In the genomic region with DNA sequence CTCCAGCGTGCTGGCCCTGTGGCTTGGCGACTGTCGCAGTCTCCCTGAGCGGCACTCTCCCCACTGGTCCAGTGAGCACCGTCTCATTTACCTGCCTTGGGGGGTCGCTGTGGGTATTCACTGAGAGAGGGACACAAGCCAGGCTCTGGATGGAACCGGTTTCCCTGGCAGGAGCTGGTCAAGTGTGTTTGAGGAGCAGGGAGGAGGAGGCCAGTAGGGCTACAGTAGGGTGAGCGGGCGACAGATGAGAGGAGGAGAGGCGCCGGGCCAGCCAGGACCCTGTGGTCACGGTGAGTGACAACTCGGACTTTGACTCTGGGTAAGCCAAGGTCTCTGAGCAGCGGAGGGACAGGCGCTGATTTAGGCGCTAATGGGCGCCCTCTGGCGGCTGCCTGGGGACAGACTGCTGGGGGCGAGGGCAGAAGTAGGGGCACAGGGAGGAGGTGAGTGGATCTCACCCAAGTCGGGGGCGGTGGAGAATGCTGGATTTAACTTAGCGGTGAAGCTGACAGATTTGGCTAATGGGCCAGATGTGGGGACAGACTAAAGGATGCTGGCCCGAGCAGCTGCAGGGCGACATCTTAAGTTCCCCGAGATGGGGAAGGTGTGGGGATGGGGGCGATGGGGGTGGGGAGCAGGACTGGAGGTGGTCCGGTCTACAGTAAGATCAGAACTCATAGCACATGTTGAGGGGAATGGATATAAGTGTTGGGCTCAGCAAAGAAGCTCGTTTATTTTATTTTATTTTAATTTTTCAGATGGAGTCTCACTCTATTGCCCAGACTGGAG, we compare ENCODE assay signal across 8 cellular contexts. TPM values are rescaled to one million over a fixed set of nuclear protein-coding genes. Genes with fewer than 3 reads are reported as not detected.
DNase-seq lines count a peak whose midpoint lies in the region; ATAC-seq and TF ChIP-seq lines count a peak whose summit lies in the region.

No MANE protein-coding gene starts in this region.

- H3K4me1 ChIP-seq in MM.1S (ENCODE audit: low read length): peaks cover 11% of the 10 kb centered on the region
- no peaks in the 10 kb centered on the region for H3K4me1 ChIP-seq in cardiac muscle cell (ENCODE audit: low read depth)
- H3K4me1 ChIP-seq in parathyroid adenoma: peaks cover 4% of the 10 kb centered on the region
- H3K4me1 ChIP-seq in uterus: no peaks in the 10 kb centered on the region

- H3K27me3 Mint-ChIP-seq in activated naive CD8-positive, alpha-beta T cell treated with anti-CD3 and anti-CD28 coated beads for 36 hours: peaks cover 4% of the 10 kb centered on the region

- no peak for TF ChIP-seq POLR2A in uterus (IDR thresholded peaks at IDR 0.05)

- H4K20me1 ChIP-seq in MM.1S (ENCODE audit: insufficient read depth, low read length): no peaks in the 10 kb centered on the region

- no peaks in the 10 kb centered on the region for H3K27me3 ChIP-seq in MM.1S (replicated peaks; ENCODE audit: insufficient read depth, low read length)
- no peaks in the 10 kb centered on the region for H3K27me3 ChIP-seq in cardiac muscle cell
- H3K27me3 ChIP-seq in parathyroid adenoma (ENCODE audit: control insufficient read depth, insufficient read depth, low read length): no peaks in the 10 kb centered on the region
- H3K27me3 ChIP-seq in uterus: no peaks in the 10 kb centered on the region

- H3K36me3 ChIP-seq in MM.1S (replicated peaks; ENCODE audit: insufficient read depth, low read length): no peaks in the 10 kb centered on the region
- H3K36me3 ChIP-seq in cardiac muscle cell: no peaks in the 10 kb centered on the region
- no peaks in the 10 kb centered on the region for H3K36me3 ChIP-seq in parathyroid adenoma (ENCODE audit: control insufficient read depth, insufficient read depth, low read length)
- H3K36me3 ChIP-seq in uterus: no peaks in the 10 kb centered on the region

- peak overlapping the region; percentile 24; the same call in 1 of the 2 replicates for H3K27ac ChIP-seq in MM.1S (ENCODE audit: low read length)
- peak overlapping the region; percentile 66 for H3K27ac ChIP-seq in cardiac muscle cell
- no peak overlapping the region for H3K27ac ChIP-seq in parathyroid adenoma
- peak overlapping the region in 1 of 2 donors; percentile 54 for H3K27ac ChIP-seq in uterus

- H3K9me2 ChIP-seq in MM.1S (replicated peaks; ENCODE audit: insufficient read depth, low read length): no peaks in the 10 kb centered on the region

- peak overlapping the region; percentile 22; the same call in 1 of the 2 replicates for H3K9ac ChIP-seq in MM.1S (ENCODE audit: low read length)
- H3K9ac ChIP-seq in parathyroid adenoma: no peak overlapping the region

- H3K4me3 ChIP-seq in MM.1S (ENCODE audit: low read length) (0 out of 2 replicates have a peak overlapping the region, but pooled peaks have one; percentile 23), cardiac muscle cell (no peak overlapping the region), parathyroid adenoma (ENCODE audit: low read depth, low read length) (peak overlapping the region; percentile 39), uterus (no peak overlapping the region)

- peak overlapping the region; percentile 26 for H3K4me3 Mint-ChIP-seq in activated naive CD8-positive, alpha-beta T cell treated with anti-CD3 and anti-CD28 coated beads for 36 hours

- intact Hi-C loops in uterus (cut with DNase I; ENCODE audit: low total_unique reads): no loop called here

- peaks cover 32% of the 10 kb centered on the region for H3F3A ChIP-seq in MM.1S (ENCODE audit: insufficient read depth, low read length)

- DNase-seq in DMS79 treated with DMSO at 0.1 percent for 48 hours (lab: John Stamatoyannopoulos, UW) (peak; percentile 86), MM.1S (peak; percentile 80), SKM-1 (lab: John Stamatoyannopoulos, UW; ENCODE audit: unreplicated experiment) (peak; percentile 15), cardiac muscle cell (ENCODE audit: low read depth in 1 of 2, low spot score in 1 of 2) (peak; percentile 79 to 91), uterus (peak; percentile 68 to 73)
- DNase-seq in activated naive CD8-positive, alpha-beta T cell treated with anti-CD3 and anti-CD28 coated beads for 36 hours: peak; percentile 75

- TF ChIP-seq CTCF in MM.1S (IDR thresholded peaks at IDR 0.05; ENCODE audit: low read length): peak; percentile 95
- TF ChIP-seq CTCF in cardiac muscle cell (IDR thresholded peaks at IDR 0.05; ENCODE audit: low read depth, low read length): peak; percentile 95
- peak; percentile 86 for TF ChIP-seq CTCF in parathyroid adenoma (IDR thresholded peaks at IDR 0.05)
- peak; percentile 81 to 92 (median 83) for TF ChIP-seq CTCF in uterus (IDR thresholded peaks at IDR 0.05)

- H3K27ac Mint-ChIP-seq in activated naive CD8-positive, alpha-beta T cell treated with anti-CD3 and anti-CD28 coated beads for 36 hours: no peak overlapping the region

- H3K36me3 Mint-ChIP-seq in activated naive CD8-positive, alpha-beta T cell treated with anti-CD3 and anti-CD28 coated beads for 36 hours: peaks cover 6% of the 10 kb centered on the region

- peaks cover 17% of the 10 kb centered on the region for H3K4me1 Mint-ChIP-seq in activated naive CD8-positive, alpha-beta T cell treated with anti-CD3 and anti-CD28 coated beads for 36 hours

- H3K9me3 Mint-ChIP-seq in activated naive CD8-positive, alpha-beta T cell treated with anti-CD3 and anti-CD28 coated beads for 36 hours: no peaks in the 10 kb centered on the region

- no peaks in the 10 kb centered on the region for H3K9me3 ChIP-seq in MM.1S (replicated peaks; ENCODE audit: insufficient read depth, low read length)
- no peaks in the 10 kb centered on the region for H3K9me3 ChIP-seq in cardiac muscle cell (ENCODE audit: low read depth)
- H3K9me3 ChIP-seq in parathyroid adenoma (ENCODE audit: control insufficient read depth, low read length): no peaks in the 10 kb centered on the region
- H3K9me3 ChIP-seq in uterus: no peaks in the 10 kb centered on the region

- no peak for ATAC-seq in GM18873 (IDR thresholded peaks at IDR 0.05; ENCODE audit: low FRiP score, unreplicated experiment)

- peak overlapping the region; percentile 56 for H2AFZ ChIP-seq in MM.1S (ENCODE audit: low read length)
- peak overlapping the region; percentile 68 for H2AFZ ChIP-seq in parathyroid adenoma

- H3K79me2 ChIP-seq in MM.1S (ENCODE audit: low read length) (peaks cover 11% of the 10 kb centered on the region), parathyroid adenoma (no peaks in the 10 kb centered on the region)

- H3K4me2 ChIP-seq in MM.1S (ENCODE audit: low read depth, low read length): peak overlapping the region; percentile 74; the same call in 1 of the 2 replicates
- peak overlapping the region; percentile 77 for H3K4me2 ChIP-seq in parathyroid adenoma (ENCODE audit: low read length)

RNA-seq across cellular contexts. Expression of a gene that starts 4.7 kb away (rescaled TPM):
- total RNA-seq in activated naive CD8-positive, alpha-beta T cell treated with anti-CD3 and anti-CD28 coated beads for 36 hours: 100 to 1,000 TPM; 538 to 547 TPM
- total RNA-seq in cardiac muscle cell (494 and 516 TPM in 2 replicates), uterus (100 to 1,000 TPM in 3 of 4 donors, 10 to 100 TPM in 1; 78.5 to 274 (median 217) TPM)
- 398 and 431 TPM in 2 replicates for polyA plus RNA-seq in cardiac muscle cell

RNA-seq across cellular contexts. Expression of a gene that starts 6.6 kb away (rescaled TPM):
- 10 to 100 TPM; 74.1 to 81.9 TPM for total RNA-seq in activated naive CD8-positive, alpha-beta T cell treated with anti-CD3 and anti-CD28 coated beads for 36 hours
- total RNA-seq in cardiac muscle cell (39.4 and 41.3 TPM in 2 replicates), uterus (10 to 100 TPM in 1 of 4 donors, 1 to 10 TPM in 3; 3.1 to 23.8 (median 3.5) TPM)
- polyA plus RNA-seq in cardiac muscle cell: 55.5 and 59.4 TPM in 2 replicates

RNA-seq across cellular contexts. Expression of a gene that starts 6.7 kb away (rescaled TPM):
- 100 to 1,000 TPM in 1 of 2 experiments, 10 to 100 TPM in 1; 94.5 to 105 TPM for total RNA-seq in activated naive CD8-positive, alpha-beta T cell treated with anti-CD3 and anti-CD28 coated beads for 36 hours
- 137 and 145 TPM in 2 replicates for total RNA-seq in cardiac muscle cell
- polyA plus RNA-seq in cardiac muscle cell: 37.6 and 38.4 TPM in 2 replicates
- total RNA-seq in uterus: 100 to 1,000 TPM in 1 of 4 donors, 10 to 100 TPM in 2, 1 to 10 TPM in 1; 8.2 to 106 (median 63.9) TPM

RNA-seq across cellular contexts. Expression of a gene that starts 17.1 kb away (rescaled TPM):
- total RNA-seq in activated naive CD8-positive, alpha-beta T cell treated with anti-CD3 and anti-CD28 coated beads for 36 hours: 10 to 100 TPM in 1 of 2 experiments, 1 to 10 TPM in 1; 9.5 to 12.0 TPM
- total RNA-seq in cardiac muscle cell: 3.6 and 5.1 TPM in 2 replicates
- polyA plus RNA-seq in cardiac muscle cell: 1.1 and 2.2 TPM in 2 replicates
- 1 to 10 TPM in 3 of 4 donors, not detected in 1; 1.3 to 6.0 (median 1.5) TPM for total RNA-seq in uterus

RNA-seq across cellular contexts. Expression of a gene that starts 18.6 kb away (rescaled TPM):
- total RNA-seq in activated naive CD8-positive, alpha-beta T cell treated with anti-CD3 and anti-CD28 coated beads for 36 hours: 1 to 10 TPM in 1 of 2 experiments, under 1 TPM in 1; 0.89 to 1.1 TPM
- total RNA-seq in cardiac muscle cell (29.0 and 33.8 TPM in 2 replicates), uterus (10 to 100 TPM in 2 of 4 donors, 1 to 10 TPM in 2; 1.5 to 26.6 (median 12.2) TPM)
- 26.5 and 31.7 TPM in 2 replicates for polyA plus RNA-seq in cardiac muscle cell

Comparison
In these comparisons a context has a peak if more than half of its experiments do, and no peak if none do; other contexts are left out.
1. DNase-seq: peak in every context shown above with its lines; median percentile 86 in DMS79 treated with DMSO at 0.1 percent for 48 hours; 85 in cardiac muscle cell; 80 in MM.1S; 75 in activated naive CD8-positive, alpha-beta T cell treated with anti-CD3 and anti-CD28 coated beads for 36 hours; 70 in uterus; 15 in SKM-1.
2. H3K4me3 ChIP-seq: peak in MM.1S (single experiment) and parathyroid adenoma (single experiment); none in cardiac muscle cell (single experiment) and uterus (0 of 2).
3. Peak in every context shown above with its lines, with median percentiles within 50 percentile points of each other: CTCF ChIP-seq.